10 cellular contexts compared by ENCODE assay signal in genomic region chr17:39591958-39592954, GRCh38. TPM values are rescaled to one million over a fixed set of nuclear protein-coding genes. Genes with fewer than 3 reads are reported as not detected.
A peak's percentile ranks its signal among the peaks of the same experiment; 100 is the strongest.
DNase-seq lines count a peak whose midpoint lies in the region; ATAC-seq, FAIRE-seq and TF ChIP-seq lines count a peak whose summit lies in the region.
"Had no signal": no experiment of that assay in that cellular context is flagged by ENCODE, and none has a peak within 500 bp of the region (broad histone marks: within the 10 kb centered on the region; RNA-seq: fewer than 3 reads in every experiment).

No MANE protein-coding gene starts in this region.

- peak; percentile 49 to 53 for DNase-seq in NCI-H524 (lab: John Stamatoyannopoulos, UW)
- DNase-seq in NCI-H524 treated with DMSO at 0.1 percent for 48 hours (lab: John Stamatoyannopoulos, UW) = no peak
- DNase-seq in NCI-H510A (lab: John Stamatoyannopoulos, UW) = peak; percentile 64
- peak; percentile 63 for DNase-seq in dermis blood vessel endothelial cell
- DNase-seq in pancreas = peak in 4 of 6 donors; percentile 51 to 65 (median 61)
- DNase-seq in H54 (ENCODE audit: insufficient read length, low spot score) = no peak
- no peak for DNase-seq in mesenteric fat pad (ENCODE audit: low spot score)
- no peak for DNase-seq in activated T-helper 2 cell treated with anti-CD3 and anti-CD28 coated beads, Interferon-gamma antibody, Interleukin-2, Interleukin-4, amounts not matched to agents 10 μg/mL and 5 μg/mL and 100 μg/mL, durations not matched to agents 14 hours and 24 hours and 36 hours (ENCODE audit: low spot score)

- H3K9me3 Mint-ChIP-seq in activated T-helper 2 cell treated with anti-CD3 and anti-CD28 coated beads, Interferon-gamma antibody, Interleukin-2, Interleukin-4, amounts not matched to agents 10 μg/mL and 5 μg/mL and 100 μg/mL, durations not matched to agents 14 hours and 24 hours and 36 hours = no peaks in the 10 kb centered on the region

- 4% methylated on average over 22 of the region's 22 CpGs for WGBS in pancreas, 2 donors

- H3K9me3 ChIP-seq in pancreas = no peaks in the 10 kb centered on the region
- H3K9me3 ChIP-seq: heart left ventricle had no signal

- H3K27me3 Mint-ChIP-seq in activated T-helper 2 cell treated with anti-CD3 and anti-CD28 coated beads, Interferon-gamma antibody, Interleukin-2, Interleukin-4, amounts not matched to agents 10 μg/mL and 5 μg/mL and 100 μg/mL, durations not matched to agents 14 hours and 24 hours and 36 hours (ENCODE audit: low read depth) = peaks cover 47% of the 10 kb centered on the region

- intact Hi-C loops in pancreas (cut with DNase I) = no loop called here
- intact Hi-C loops in activated T-helper 2 cell treated with anti-CD3 and anti-CD28 coated beads, Interferon-gamma antibody, Interleukin-2, Interleukin-4, amounts not matched to agents 10 μg/mL and 5 μg/mL and 100 μg/mL, durations not matched to agents 14 hours and 24 hours and 36 hours (cut with micrococcal nuclease) = no loop called here

- H3K27ac ChIP-seq in pancreas = no peak overlapping the region
- H3K27ac ChIP-seq: heart left ventricle had no signal

- peak; percentile 87 to 97 (median 91) for ATAC-seq in pancreas
- ATAC-seq: Panc1 had no signal

- FAIRE-seq in pancreas (lab: Jason Lieb, UNC) (no peak), H54 (lab: Jason Lieb, UNC) (no peak)

- no peak for TF ChIP-seq POLR2A in H54 (IDR thresholded peaks at IDR 0.05; ENCODE audit: low read depth, low read length)

- no peak overlapping the region for H3K27ac Mint-ChIP-seq in activated T-helper 2 cell treated with anti-CD3 and anti-CD28 coated beads, Interferon-gamma antibody, Interleukin-2, Interleukin-4, amounts not matched to agents 10 μg/mL and 5 μg/mL and 100 μg/mL, durations not matched to agents 14 hours and 24 hours and 36 hours

- H3K4me1 Mint-ChIP-seq in activated T-helper 2 cell treated with anti-CD3 and anti-CD28 coated beads, Interferon-gamma antibody, Interleukin-2, Interleukin-4, amounts not matched to agents 10 μg/mL and 5 μg/mL and 100 μg/mL, durations not matched to agents 14 hours and 24 hours and 36 hours (ENCODE audit: low read depth) = no peaks in the 10 kb centered on the region

- no peaks in the 10 kb centered on the region for H3K36me3 ChIP-seq in pancreas
- H3K36me3 ChIP-seq: heart left ventricle had no signal

- no peak for TF ChIP-seq CTCF in pancreas (IDR thresholded peaks at IDR 0.05)

- H3K4me3 Mint-ChIP-seq in activated T-helper 2 cell treated with anti-CD3 and anti-CD28 coated beads, Interferon-gamma antibody, Interleukin-2, Interleukin-4, amounts not matched to agents 10 μg/mL and 5 μg/mL and 100 μg/mL, durations not matched to agents 14 hours and 24 hours and 36 hours (ENCODE audit: low read depth) = no peak overlapping the region

- H3K27me3 ChIP-seq in pancreas = peaks cover 0 to 12% (median 2%) of the 10 kb centered on the region in 4 donors

- no peak overlapping the region for H3K4me3 ChIP-seq in pancreas
- H3K4me3 ChIP-seq: heart left ventricle had no signal

- H3K4me1 ChIP-seq in pancreas = no peaks in the 10 kb centered on the region

- H3K36me3 Mint-ChIP-seq in activated T-helper 2 cell treated with anti-CD3 and anti-CD28 coated beads, Interferon-gamma antibody, Interleukin-2, Interleukin-4, amounts not matched to agents 10 μg/mL and 5 μg/mL and 100 μg/mL, durations not matched to agents 14 hours and 24 hours and 36 hours (ENCODE audit: low read depth) = no peaks in the 10 kb centered on the region

RNA-seq across cellular contexts. Expression of gene NEUROD2, which starts 15.5 kb away (rescaled TPM):
- total RNA-seq in dermis blood vessel endothelial cell = not detected in 2 replicates
- total RNA-seq in pancreas = not detected
- under 1 TPM in 1 of 2 donors, not detected in 1; 0.04 TPM for polyA plus RNA-seq in pancreas
- total RNA-seq in mesenteric fat pad = not detected
- not detected in 2 replicates for total RNA-seq in activated T-helper 2 cell treated with anti-CD3 and anti-CD28 coated beads, Interferon-gamma antibody, Interleukin-2, Interleukin-4, amounts not matched to agents 10 μg/mL and 5 μg/mL and 100 μg/mL, durations not matched to agents 14 hours and 24 hours and 36 hours
- total RNA-seq: heart left ventricle had no signal
- polyA plus RNA-seq: heart left ventricle had no signal

RNA-seq across cellular contexts. Expression of gene PPP1R1B, which starts 34.5 kb away (rescaled TPM):
- not detected in 2 replicates for total RNA-seq in dermis blood vessel endothelial cell
- total RNA-seq in pancreas = 10 to 100 TPM; 42.8 to 74.3 (median 62.8) TPM
- polyA plus RNA-seq in pancreas = 100 to 1,000 TPM in 1 of 2 donors, 10 to 100 TPM in 1; 99.1 to 201 TPM
- total RNA-seq in mesenteric fat pad = 33.1 TPM
- not detected in 2 replicates for total RNA-seq in activated T-helper 2 cell treated with anti-CD3 and anti-CD28 coated beads, Interferon-gamma antibody, Interleukin-2, Interleukin-4, amounts not matched to agents 10 μg/mL and 5 μg/mL and 100 μg/mL, durations not matched to agents 14 hours and 24 hours and 36 hours

RNA-seq across cellular contexts. Expression of gene STARD3, which starts 44.7 kb away (rescaled TPM):
- 46.6 and 73.2 TPM in 2 replicates for total RNA-seq in dermis blood vessel endothelial cell
- total RNA-seq in pancreas = 10 to 100 TPM; 24.4 to 35.7 (median 27.2) TPM
- polyA plus RNA-seq in pancreas = 10 to 100 TPM; 64.5 to 73.8 TPM
- total RNA-seq in mesenteric fat pad = 49.2 TPM
- total RNA-seq in activated T-helper 2 cell treated with anti-CD3 and anti-CD28 coated beads, Interferon-gamma antibody, Interleukin-2, Interleukin-4, amounts not matched to agents 10 μg/mL and 5 μg/mL and 100 μg/mL, durations not matched to agents 14 hours and 24 hours and 36 hours = 51.5 and 54.4 TPM in 2 replicates

Comparison
In these comparisons a context has a peak if more than half of its experiments do, and no peak if none do; other contexts are left out.
1. DNase-seq: peak in NCI-H524 (2 of 2), NCI-H510A (single experiment), dermis blood vessel endothelial cell (single experiment) and pancreas (4 of 6); none in NCI-H524 treated with DMSO at 0.1 percent for 48 hours (single experiment), H54 (single experiment), mesenteric fat pad (single experiment) and activated T-helper 2 cell treated with anti-CD3 and anti-CD28 coated beads, Interferon-gamma antibody, Interleukin-2, Interleukin-4, amounts not matched to agents 10 μg/mL and 5 μg/mL and 100 μg/mL, durations not matched to agents 14 hours and 24 hours and 36 hours (single experiment).
2. RNA of gene PPP1R1B, which starts 34.5 kb away (total RNA-seq): 42.8 to 74.3 TPM in pancreas and 33.1 TPM in mesenteric fat pad (single experiment); not detected in dermis blood vessel endothelial cell and not detected in activated T-helper 2 cell treated with anti-CD3 and anti-CD28 coated beads, Interferon-gamma antibody, Interleukin-2, Interleukin-4, amounts not matched to agents 10 μg/mL and 5 μg/mL and 100 μg/mL, durations not matched to agents 14 hours and 24 hours and 36 hours; every median in the first group is over 10 times any median in the second.